18 cellular contexts compared by ENCODE assay signal in genomic region chr6:106185626-106186025, GRCh38.
DNase-seq lines count a peak whose midpoint lies in the region; ATAC-seq and TF ChIP-seq lines count a peak whose summit lies in the region.
"Had no signal": no experiment of that assay in that cellular context is flagged by ENCODE, and none has a peak within 500 bp of the region (broad histone marks: within the 10 kb centered on the region; RNA-seq: fewer than 3 reads in every experiment).

No MANE protein-coding gene starts in this region.

- H3K4me1 Mint-ChIP-seq in activated CD8-positive, alpha-beta memory T cell treated with anti-CD3 and anti-CD28 coated beads, Interleukin-2, amount 10 ng/mL, durations not matched to agents 7 days and 5 days = peaks cover 77% of the 10 kb centered on the region
- H3K4me1 Mint-ChIP-seq in CD8-positive, alpha-beta memory T cell = peaks cover 53 to 79% (median 71%) of the 10 kb centered on the region in 3 donors
- peaks cover 67% of the 10 kb centered on the region for H3K4me1 Mint-ChIP-seq in T-helper 2 cell treated with Interferon-gamma antibody and Interleukin-4, amounts not matched to agents 5 μg/mL and 100 μg/mL, for 36 hours (ENCODE audit: low read depth)
- H3K4me1 Mint-ChIP-seq in activated naive CD8-positive, alpha-beta T cell treated with anti-CD3 and anti-CD28 coated beads, Interleukin-2, amount 10 ng/mL, durations not matched to agents 7 days and 5 days = peaks cover 49% of the 10 kb centered on the region
- H3K4me1 Mint-ChIP-seq in Caco-2 (ENCODE audit: low read depth, unreplicated experiment) = no peaks in the 10 kb centered on the region

- no peaks in the 10 kb centered on the region for H3K9me3 Mint-ChIP-seq in activated CD8-positive, alpha-beta memory T cell treated with anti-CD3 and anti-CD28 coated beads, Interleukin-2, amount 10 ng/mL, durations not matched to agents 7 days and 5 days (ENCODE audit: low read depth)
- H3K9me3 Mint-ChIP-seq in CD8-positive, alpha-beta memory T cell = no peaks in the 10 kb centered on the region
- no peaks in the 10 kb centered on the region for H3K9me3 Mint-ChIP-seq in T-helper 2 cell treated with Interferon-gamma antibody and Interleukin-4, amounts not matched to agents 5 μg/mL and 100 μg/mL, for 36 hours
- peaks cover 3% of the 10 kb centered on the region for H3K9me3 Mint-ChIP-seq in activated naive CD8-positive, alpha-beta T cell treated with anti-CD3 and anti-CD28 coated beads, Interleukin-2, amount 10 ng/mL, durations not matched to agents 7 days and 5 days
- no peaks in the 10 kb centered on the region for H3K9me3 Mint-ChIP-seq in Caco-2 (ENCODE audit: unreplicated experiment)

- POLR2A ChIA-PET in CD8-positive, alpha-beta memory T cell (lab: Charles Lee) = no interaction called here
- POLR2A ChIA-PET in activated naive CD8-positive, alpha-beta T cell treated with anti-CD3 and anti-CD28 coated beads, Interleukin-2, amount 10 ng/mL, durations not matched to agents 7 days and 5 days (lab: Charles Lee) = interaction anchor here (1.1 to 1.4 kb wide), 3 partner anchors 10 to 86 kb away, joined by 3 to 10 read pairs (median 3); no protein-coding TSS in a partner anchor
- POLR2A ChIA-PET in Caco-2 (lab: Charles Lee) = no interaction called here

- no peaks in the 10 kb centered on the region for H3K36me3 ChIP-seq in CD8-positive, alpha-beta memory T cell (ENCODE audit: insufficient read depth, low read length)
- no peaks in the 10 kb centered on the region for H3K36me3 ChIP-seq in Caco-2 (ENCODE audit: control insufficient read depth, insufficient read depth, low read length)
- H3K36me3 ChIP-seq in smooth muscle cell (ENCODE audit: low read depth) = no peaks in the 10 kb centered on the region

- no peaks in the 10 kb centered on the region for H3K27me3 ChIP-seq in CD8-positive, alpha-beta memory T cell (ENCODE audit: insufficient read depth, low read length, poor library complexity, severe bottlenecking)
- no peaks in the 10 kb centered on the region for H3K27me3 ChIP-seq in Caco-2 (replicated peaks; ENCODE audit: control insufficient read depth, insufficient read depth, low read length)
- H3K27me3 ChIP-seq in smooth muscle cell (ENCODE audit: low read depth) = no peaks in the 10 kb centered on the region

- H3K27ac Mint-ChIP-seq in activated CD8-positive, alpha-beta memory T cell treated with anti-CD3 and anti-CD28 coated beads, Interleukin-2, amount 10 ng/mL, durations not matched to agents 7 days and 5 days = peak overlapping the region; percentile 87
- peak overlapping the region in 5 of 8 donors; percentile 9 to 36 (median 11) for H3K27ac Mint-ChIP-seq in CD8-positive, alpha-beta memory T cell
- H3K27ac Mint-ChIP-seq in T-helper 2 cell treated with Interferon-gamma antibody and Interleukin-4, amounts not matched to agents 5 μg/mL and 100 μg/mL, for 36 hours = peak overlapping the region; percentile 91
- peak overlapping the region; percentile 75 for H3K27ac Mint-ChIP-seq in activated naive CD8-positive, alpha-beta T cell treated with anti-CD3 and anti-CD28 coated beads, Interleukin-2, amount 10 ng/mL, durations not matched to agents 7 days and 5 days
- H3K27ac Mint-ChIP-seq in Caco-2 (ENCODE audit: unreplicated experiment) = no peak overlapping the region

- peak overlapping the region; percentile 56 for H3K4me3 Mint-ChIP-seq in activated CD8-positive, alpha-beta memory T cell treated with anti-CD3 and anti-CD28 coated beads, Interleukin-2, amount 10 ng/mL, durations not matched to agents 7 days and 5 days
- H3K4me3 Mint-ChIP-seq in CD8-positive, alpha-beta memory T cell = peak overlapping the region in 1 of 7 donors; percentile 52
- peak overlapping the region; percentile 54 for H3K4me3 Mint-ChIP-seq in T-helper 2 cell treated with Interferon-gamma antibody and Interleukin-4, amounts not matched to agents 5 μg/mL and 100 μg/mL, for 36 hours
- peak overlapping the region; percentile 66 for H3K4me3 Mint-ChIP-seq in activated naive CD8-positive, alpha-beta T cell treated with anti-CD3 and anti-CD28 coated beads, Interleukin-2, amount 10 ng/mL, durations not matched to agents 7 days and 5 days
- no peak overlapping the region for H3K4me3 Mint-ChIP-seq in Caco-2 (ENCODE audit: unreplicated experiment)

- H4K20me1 ChIP-seq in smooth muscle cell (ENCODE audit: low read depth) = no peaks in the 10 kb centered on the region

- no peaks in the 10 kb centered on the region for H3F3A ChIP-seq in smooth muscle cell (ENCODE audit: low read depth)

- TF ChIP-seq CTCF in Caco-2 (IDR thresholded peaks at IDR 0.05; ENCODE audit: insufficient read depth in 1 of 2, low read depth in 1 of 2, low read length in 1 of 2, severe bottlenecking in 1 of 2, unreplicated experiment in 1 of 2) (no peak), smooth muscle cell (IDR thresholded peaks at IDR 0.05; ENCODE audit: borderline replicate concordance, insufficient read depth, poor library complexity, severe bottlenecking) (no peak)

- no peaks in the 10 kb centered on the region for H3K27me3 Mint-ChIP-seq in activated CD8-positive, alpha-beta memory T cell treated with anti-CD3 and anti-CD28 coated beads, Interleukin-2, amount 10 ng/mL, durations not matched to agents 7 days and 5 days
- H3K27me3 Mint-ChIP-seq in CD8-positive, alpha-beta memory T cell = no peaks in the 10 kb centered on the region
- no peaks in the 10 kb centered on the region for H3K27me3 Mint-ChIP-seq in T-helper 2 cell treated with Interferon-gamma antibody and Interleukin-4, amounts not matched to agents 5 μg/mL and 100 μg/mL, for 36 hours (ENCODE audit: low read depth)
- H3K27me3 Mint-ChIP-seq in activated naive CD8-positive, alpha-beta T cell treated with anti-CD3 and anti-CD28 coated beads, Interleukin-2, amount 10 ng/mL, durations not matched to agents 7 days and 5 days = no peaks in the 10 kb centered on the region
- no peaks in the 10 kb centered on the region for H3K27me3 Mint-ChIP-seq in Caco-2 (ENCODE audit: insufficient read depth, unreplicated experiment)

- H2AFZ ChIP-seq in smooth muscle cell (ENCODE audit: low read depth) = no peak overlapping the region
- H2AFZ ChIP-seq: GM23248 had no signal

- DNase-seq in activated CD8-positive, alpha-beta memory T cell treated with anti-CD3 and anti-CD28 coated beads, Interleukin-2, amount 10 ng/mL, durations not matched to agents 7 days and 5 days = no peak
- DNase-seq in activated CD8-positive, alpha-beta memory T cell treated with anti-CD3 and anti-CD28 coated beads, Interleukin-2, amount 50 U/mL, for 48 hours = no peak
- no peak for DNase-seq in CD8-positive, alpha-beta memory T cell
- DNase-seq in T-helper 2 cell treated with Interferon-gamma antibody and Interleukin-4, amounts not matched to agents 5 μg/mL and 100 μg/mL, for 36 hours (ENCODE audit: low spot score) = peak; percentile 36
- DNase-seq in activated naive CD8-positive, alpha-beta T cell treated with anti-CD3 and anti-CD28 coated beads, Interleukin-2, amount 10 ng/mL, durations not matched to agents 7 days and 5 days = no peak
- DNase-seq in CD1c-positive myeloid dendritic cell (ENCODE audit: extremely low spot score) = no peak
- DNase-seq in Caco-2 = no peak
- DNase-seq in smooth muscle cell (lab: John Stamatoyannopoulos, UW; ENCODE audit: unreplicated experiment) = no peak
- DNase-seq: Calu3, DMS79, GM23248, IMR-90, Kasumi-1, NCI-H1930, NCI-H2171 treated with DMSO at 0.1 percent for 48 hours, NCI-H510A had no signal

- CTCF ChIA-PET in activated CD8-positive, alpha-beta memory T cell treated with anti-CD3 and anti-CD28 coated beads, Interleukin-2, amount 10 ng/mL, durations not matched to agents 7 days and 5 days (lab: Charles Lee) = interaction anchor here (0.6 to 4.5 kb wide), 4 partner anchors 13 to 203 kb away, joined by 3 to 27 read pairs (median 3); no protein-coding TSS in a partner anchor
- CTCF ChIA-PET in CD8-positive, alpha-beta memory T cell (lab: Charles Lee) = interaction anchor here (1.2 kb wide), 1 partner anchor 22 kb away, joined by 5 read pairs; no protein-coding TSS in a partner anchor
- CTCF ChIA-PET in Caco-2 (lab: Charles Lee) = no interaction called here

- H3K36me3 Mint-ChIP-seq in activated CD8-positive, alpha-beta memory T cell treated with anti-CD3 and anti-CD28 coated beads, Interleukin-2, amount 10 ng/mL, durations not matched to agents 7 days and 5 days = peaks cover 42% of the 10 kb centered on the region
- peaks cover 6 to 9% (median 7%) of the 10 kb centered on the region in 3 donors for H3K36me3 Mint-ChIP-seq in CD8-positive, alpha-beta memory T cell
- H3K36me3 Mint-ChIP-seq in T-helper 2 cell treated with Interferon-gamma antibody and Interleukin-4, amounts not matched to agents 5 μg/mL and 100 μg/mL, for 36 hours (ENCODE audit: low read depth) = peaks cover 41% of the 10 kb centered on the region
- peaks cover 20% of the 10 kb centered on the region for H3K36me3 Mint-ChIP-seq in activated naive CD8-positive, alpha-beta T cell treated with anti-CD3 and anti-CD28 coated beads, Interleukin-2, amount 10 ng/mL, durations not matched to agents 7 days and 5 days
- peaks cover 5% of the 10 kb centered on the region for H3K36me3 Mint-ChIP-seq in Caco-2 (ENCODE audit: insufficient read depth, unreplicated experiment)

- BruUV-seq in Caco-2 (replicated peaks; lab: Mats Ljungman, UMichigan) = no TSS peak

- no peaks in the 10 kb centered on the region for H3K79me2 ChIP-seq in smooth muscle cell (ENCODE audit: low read depth)

- no peak overlapping the region for H3K9ac ChIP-seq in smooth muscle cell (ENCODE audit: low read depth)
- H3K9ac ChIP-seq: GM23248 had no signal

- H3K4me3 ChIP-seq in CD8-positive, alpha-beta memory T cell (ENCODE audit: low read length) = no peak overlapping the region
- no peak overlapping the region for H3K4me3 ChIP-seq in Caco-2 (ENCODE audit: low read depth, low read length)
- H3K4me3 ChIP-seq in smooth muscle cell = no peak overlapping the region
- H3K4me3 ChIP-seq: GM23248 had no signal

- no peak overlapping the region for H3K27ac ChIP-seq in CD8-positive, alpha-beta memory T cell (ENCODE audit: low read depth, low read length)
- H3K27ac ChIP-seq in smooth muscle cell (ENCODE audit: low read depth) = no peak overlapping the region
- H3K27ac ChIP-seq: C4-2B, GM23248 had no signal

- peaks cover 28% of the 10 kb centered on the region for H3K4me1 ChIP-seq in CD8-positive, alpha-beta memory T cell (ENCODE audit: insufficient read depth, low read length)
- H3K4me1 ChIP-seq in Caco-2 (no peaks in the 10 kb centered on the region), smooth muscle cell (ENCODE audit: low read depth) (peaks cover 7% of the 10 kb centered on the region)

- intact Hi-C loops in Caco-2 (cut with micrococcal nuclease; ENCODE audit: unreplicated experiment) = no loop called here

- ATAC-seq in activated CD8-positive, alpha-beta memory T cell treated with anti-CD3 and anti-CD28 coated beads, Interleukin-2, amount 10 ng/mL, durations not matched to agents 7 days and 5 days = peak; percentile 23
- ATAC-seq in activated naive CD8-positive, alpha-beta T cell treated with anti-CD3 and anti-CD28 coated beads, Interleukin-2, amount 10 ng/mL, durations not matched to agents 7 days and 5 days (ENCODE audit: low read depth) = no peak
- ATAC-seq: HCT116 had no signal

- 99% methylated on average over 2 of the region's 2 CpGs for WGBS in smooth muscle cell (ENCODE audit: low lambda C conversion rate)

- no peaks in the 10 kb centered on the region for H3K9me3 ChIP-seq in CD8-positive, alpha-beta memory T cell (ENCODE audit: low read length)
- H3K9me3 ChIP-seq in Caco-2 (no peaks in the 10 kb centered on the region), smooth muscle cell (replicated peaks; ENCODE audit: low read depth) (no peaks in the 10 kb centered on the region)

- H3K4me2 ChIP-seq in smooth muscle cell = no peak overlapping the region
